Comparison of ENCODE assay signal across 34 cellular contexts in the genomic region with DNA sequence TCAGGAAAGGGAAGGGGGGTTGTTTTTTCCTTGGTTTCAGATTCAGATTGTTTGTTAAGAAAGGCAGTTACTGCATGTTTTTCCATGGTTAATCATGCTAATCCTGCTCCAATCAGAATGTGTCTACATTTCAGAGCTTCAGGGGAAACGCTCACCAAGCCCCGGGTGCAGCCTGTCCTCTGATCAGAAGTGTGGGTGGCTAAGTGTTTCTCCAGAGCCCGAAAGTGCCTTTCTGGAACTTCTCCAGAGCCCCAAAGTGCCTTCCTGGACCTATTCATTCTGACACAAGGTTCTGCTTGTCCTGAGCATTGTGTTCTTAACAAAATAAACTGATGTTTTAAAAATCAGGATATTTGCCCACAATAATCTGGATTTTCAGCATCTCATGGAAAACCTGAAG.
"Had no signal": no experiment of that assay in that cellular context is flagged by ENCODE, and none has a peak within 500 bp of the region (broad histone marks: within the 10 kb centered on the region; RNA-seq: fewer than 3 reads in every experiment).

No MANE protein-coding gene starts in this region.

- H3K9me3 ChIP-seq: adrenal gland had no signal

- H3K27ac ChIP-seq: adrenal gland, body of pancreas, brain microvascular endothelial cell, breast epithelium, cardiac muscle cell, VCaP had no signal

- DNase-seq: activated B cell treated with CpG ODN at 0.5 μM for 24 hours; activated CD4-positive, alpha-beta memory T cell treated with anti-CD3 and anti-CD28 coated beads for 36 hours; activated CD4-positive, alpha-beta T cell treated with anti-CD3 and anti-CD28 coated beads for 4 hours; activated CD4-positive, alpha-beta T cell treated with anti-CD3 and anti-CD28 coated beads, Interleukin-2, amount 10 ng/mL, durations not matched to agents 24 days and 14 days; activated CD4-positive, alpha-beta T cell treated with anti-CD3 and anti-CD28 coated beads, Interleukin-2, amount 50 U/mL, for 1 hour; activated CD4-positive, alpha-beta T cell treated with anti-CD3 and anti-CD28 coated beads, Interleukin-2, amount 50 U/mL, for 4 hours; activated CD4-positive, CD25-positive, alpha-beta regulatory T cell treated with anti-CD3 and anti-CD28 coated beads, Interleukin-2, amount 50 U/mL, for 72 hours; activated CD8-positive, alpha-beta memory T cell treated with anti-CD3 and anti-CD28 coated beads, Interleukin-2, amount 50 U/mL, for 4 hours; activated CD8-positive, alpha-beta T cell treated with anti-CD3 and anti-CD28 coated beads for 36 hours; activated effector memory CD4-positive, alpha-beta T cell treated with anti-CD3 and anti-CD28 coated beads, Interleukin-2, amount 50 U/mL, for 16 hours; activated gamma-delta T cell treated with Interleukin-2 at 50 U/mL for 16 hours; activated naive CD4-positive, alpha-beta T cell; activated naive CD4-positive, alpha-beta T cell treated with anti-CD3 and anti-CD28 coated beads for 36 hours; activated naive CD4-positive, alpha-beta T cell treated with anti-CD3 and anti-CD28 coated beads, Interleukin-2, amount 50 U/mL, for 16 hours; activated naive CD8-positive, alpha-beta T cell treated with anti-CD3 and anti-CD28 coated beads for 36 hours; activated T-cell treated with anti-CD3 and anti-CD28 coated beads for 4 hours; activated T-cell treated with anti-CD3 and anti-CD28 coated beads, Interleukin-2, amount 50 U/mL, for 1 hour; activated T-cell treated with anti-CD3 and anti-CD28 coated beads, Interleukin-2, amount 50 U/mL, for 4 hours; activated T-cell treated with anti-CD3 and anti-CD28 coated beads, Interleukin-2, amount 50 U/mL, for 72 hours; adrenal gland; amniotic stem cell; aorta; body of pancreas; brain microvascular endothelial cell; caudate nucleus; cerebellar nuclear complex; T-helper 1 cell; T-helper 2 cell; T-helper 9 cell had no signal

- H3K36me3 ChIP-seq: adrenal gland, brain microvascular endothelial cell, breast epithelium, cardiac muscle cell had no signal

- H3K27me3 ChIP-seq: adrenal gland, body of pancreas, breast epithelium, cardiac muscle cell had no signal

- H3K4me3 ChIP-seq: adrenal gland, body of pancreas, breast epithelium, cardiac muscle cell had no signal

- H3K4me1 ChIP-seq: adrenal gland, body of pancreas, breast epithelium had no signal

- FAIRE-seq: astrocyte, TTC549 had no signal
